Comparison of ENCODE assay signal across 8 cellular contexts in the genomic region with DNA sequence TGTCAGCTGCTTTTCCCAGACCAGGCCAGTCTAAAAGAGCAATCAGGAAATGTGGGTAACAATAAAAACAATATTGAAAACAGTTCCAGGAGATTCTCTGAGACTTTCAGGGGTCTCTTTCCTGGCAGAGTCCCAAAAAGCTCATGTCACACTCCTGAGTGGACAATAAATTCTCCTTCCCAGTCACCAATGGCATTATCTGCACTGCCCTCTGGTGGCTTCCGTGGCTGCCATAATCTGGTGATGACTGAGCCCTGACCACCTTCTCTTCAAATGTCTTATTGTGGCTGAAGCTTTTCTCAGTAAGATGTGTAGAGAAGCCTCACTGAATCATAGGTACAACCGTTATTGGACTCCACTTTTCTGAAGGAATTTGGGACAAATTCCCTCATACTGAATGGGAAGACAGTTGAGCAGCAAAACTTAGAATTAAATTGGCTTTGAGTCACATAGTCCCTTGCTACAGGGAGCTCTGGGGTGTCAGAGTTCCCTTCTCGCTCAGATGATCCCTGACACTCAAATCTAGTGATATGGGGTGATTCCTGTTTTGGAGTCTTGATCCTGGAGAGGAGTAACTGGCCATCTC. TPM values are rescaled to one million over a fixed set of nuclear protein-coding genes. Genes with fewer than 3 reads are reported as not detected.
DNase-seq lines count a peak whose midpoint lies in the region; ATAC-seq and TF ChIP-seq lines count a peak whose summit lies in the region.
"Had no signal": no experiment of that assay in that cellular context is flagged by ENCODE, and none has a peak within 500 bp of the region (broad histone marks: within the 10 kb centered on the region; RNA-seq: fewer than 3 reads in every experiment).

No MANE protein-coding gene starts in this region.

- no peaks in the 10 kb centered on the region for H3K36me3 Mint-ChIP-seq in GM23338 (ENCODE audit: low read depth)
- H3K36me3 Mint-ChIP-seq in activated naive CD4-positive, alpha-beta T cell treated with anti-CD3 and anti-CD28 coated beads, Interleukin-2, amount 10 ng/mL, durations not matched to agents 7 days and 5 days: no peaks in the 10 kb centered on the region

- H3K27ac ChIP-seq in GM23338 (ENCODE audit: low read depth): no peak overlapping the region
- H3K27ac ChIP-seq: ovary had no signal

- TF ChIP-seq CTCF in GM12864 (IDR thresholded peaks at IDR 0.05; ENCODE audit: low read depth, low read length, missing control alignments): peak; percentile 84
- TF ChIP-seq CTCF in GM23338 (conservative IDR thresholded peaks at IDR 0.05; ENCODE audit: low read depth in 2 of 2): peak; percentile 77 to 84

- CTCF ChIA-PET in activated naive CD4-positive, alpha-beta T cell treated with anti-CD3 and anti-CD28 coated beads, Interleukin-2, amount 10 ng/mL, durations not matched to agents 7 days and 5 days (lab: Charles Lee): interaction anchor here (0.6 to 1.8 kb wide), 10 partner anchors 9 to 681 kb away, joined by 3 to 7 read pairs (median 4); partner anchors contain the start of gene ASAH2

- H3K9me3 Mint-ChIP-seq in GM23338: no peaks in the 10 kb centered on the region; the same call in 2 of the 3 replicates
- no peaks in the 10 kb centered on the region for H3K9me3 Mint-ChIP-seq in activated naive CD4-positive, alpha-beta T cell treated with anti-CD3 and anti-CD28 coated beads, Interleukin-2, amount 10 ng/mL, durations not matched to agents 7 days and 5 days

- DNase-seq in GM12864 (ENCODE audit: low read depth): no peak
- peak; percentile 51 for DNase-seq in GM23338 (ENCODE audit: low spot score)
- peak; percentile 50 for DNase-seq in NCI-H345 (lab: John Stamatoyannopoulos, UW)
- peak; percentile 49 for DNase-seq in activated naive CD4-positive, alpha-beta T cell treated with anti-CD3 and anti-CD28 coated beads, Interleukin-2, amount 10 ng/mL, durations not matched to agents 7 days and 5 days
- peak; percentile 63 for DNase-seq in inferior parietal cortex (ENCODE audit: extremely low spot score)
- DNase-seq in stimulated activated CD8-positive, alpha-beta memory T cell treated with anti-CD3 and anti-CD28 coated beads, Interleukin-12 subunit alpha, Interleukin-12 subunit beta, amount 100 ng/mL, for 24 hours (ENCODE audit: extremely low read depth): peak; percentile 12
- no peak for DNase-seq in middle frontal gyrus (ENCODE audit: extremely low spot score, low spot score)

- H3K4me1 ChIP-seq in GM23338 (ENCODE audit: insufficient read depth): no peaks in the 10 kb centered on the region

- no peaks in the 10 kb centered on the region for H3F3A ChIP-seq in GM23338 (replicated peaks; ENCODE audit: low read depth)

- no peaks in the 10 kb centered on the region for H4K20me1 ChIP-seq in GM23338 (replicated peaks; ENCODE audit: insufficient read depth)

- H3K27me3 ChIP-seq in GM23338 (ENCODE audit: insufficient read depth): no peaks in the 10 kb centered on the region
- H3K27me3 ChIP-seq: ovary had no signal

- H3K4me3 ChIP-seq in GM12864 (ENCODE audit: low read depth, low read length) (no peak overlapping the region), GM23338 (no peak overlapping the region)
- H3K4me3 ChIP-seq: ovary had no signal

- no peaks in the 10 kb centered on the region for H3K36me3 ChIP-seq in GM23338 (ENCODE audit: insufficient read depth)
- H3K36me3 ChIP-seq: ovary had no signal

- no peaks in the 10 kb centered on the region for H3K79me2 ChIP-seq in GM23338 (replicated peaks; ENCODE audit: insufficient read depth)

- H2AFZ ChIP-seq in GM23338: no peak overlapping the region

- no peak overlapping the region for H3K4me3 Mint-ChIP-seq in GM23338
- H3K4me3 Mint-ChIP-seq in activated naive CD4-positive, alpha-beta T cell treated with anti-CD3 and anti-CD28 coated beads, Interleukin-2, amount 10 ng/mL, durations not matched to agents 7 days and 5 days: no peak overlapping the region

- H3K4me2 ChIP-seq in GM23338: no peak overlapping the region

- H3K4me1 Mint-ChIP-seq in GM23338: peaks cover 9% of the 10 kb centered on the region; the same call in 2 of the 3 replicates
- no peaks in the 10 kb centered on the region for H3K4me1 Mint-ChIP-seq in activated naive CD4-positive, alpha-beta T cell treated with anti-CD3 and anti-CD28 coated beads, Interleukin-2, amount 10 ng/mL, durations not matched to agents 7 days and 5 days

- H3K9me2 ChIP-seq in GM23338 (ENCODE audit: insufficient read depth): no peaks in the 10 kb centered on the region

- no peak overlapping the region for H3K27ac Mint-ChIP-seq in GM23338
- no peak overlapping the region for H3K27ac Mint-ChIP-seq in activated naive CD4-positive, alpha-beta T cell treated with anti-CD3 and anti-CD28 coated beads, Interleukin-2, amount 10 ng/mL, durations not matched to agents 7 days and 5 days

- H3K27me3 Mint-ChIP-seq in GM23338 (ENCODE audit: insufficient read depth, low read depth, poor library complexity): no peaks in the 10 kb centered on the region
- H3K27me3 Mint-ChIP-seq in activated naive CD4-positive, alpha-beta T cell treated with anti-CD3 and anti-CD28 coated beads, Interleukin-2, amount 10 ng/mL, durations not matched to agents 7 days and 5 days: peaks cover 36% of the 10 kb centered on the region

- ATAC-seq in GM23338: peak; percentile 78

TF ChIP-seq in GM23338, 12 proteins besides CTCF, POLR2A, EP300 and RAD21:
- TF ChIP-seq ZNF114 (CRISPR knock-in tag; IDR thresholded peaks at IDR 0.05) (no peak), ETS1 (IDR thresholded peaks at IDR 0.05) (no peak), CREB1 (CRISPR knock-in tag; IDR thresholded peaks at IDR 0.05; ENCODE audit: low read depth) (no peak), EZH2 (IDR thresholded peaks at IDR 0.05; ENCODE audit: low read depth, unreplicated experiment) (no peak), ZNF331 (CRISPR knock-in tag; IDR thresholded peaks at IDR 0.05; ENCODE audit: low read depth) (no peak)
- TF ChIP-seq, protein P1, sequence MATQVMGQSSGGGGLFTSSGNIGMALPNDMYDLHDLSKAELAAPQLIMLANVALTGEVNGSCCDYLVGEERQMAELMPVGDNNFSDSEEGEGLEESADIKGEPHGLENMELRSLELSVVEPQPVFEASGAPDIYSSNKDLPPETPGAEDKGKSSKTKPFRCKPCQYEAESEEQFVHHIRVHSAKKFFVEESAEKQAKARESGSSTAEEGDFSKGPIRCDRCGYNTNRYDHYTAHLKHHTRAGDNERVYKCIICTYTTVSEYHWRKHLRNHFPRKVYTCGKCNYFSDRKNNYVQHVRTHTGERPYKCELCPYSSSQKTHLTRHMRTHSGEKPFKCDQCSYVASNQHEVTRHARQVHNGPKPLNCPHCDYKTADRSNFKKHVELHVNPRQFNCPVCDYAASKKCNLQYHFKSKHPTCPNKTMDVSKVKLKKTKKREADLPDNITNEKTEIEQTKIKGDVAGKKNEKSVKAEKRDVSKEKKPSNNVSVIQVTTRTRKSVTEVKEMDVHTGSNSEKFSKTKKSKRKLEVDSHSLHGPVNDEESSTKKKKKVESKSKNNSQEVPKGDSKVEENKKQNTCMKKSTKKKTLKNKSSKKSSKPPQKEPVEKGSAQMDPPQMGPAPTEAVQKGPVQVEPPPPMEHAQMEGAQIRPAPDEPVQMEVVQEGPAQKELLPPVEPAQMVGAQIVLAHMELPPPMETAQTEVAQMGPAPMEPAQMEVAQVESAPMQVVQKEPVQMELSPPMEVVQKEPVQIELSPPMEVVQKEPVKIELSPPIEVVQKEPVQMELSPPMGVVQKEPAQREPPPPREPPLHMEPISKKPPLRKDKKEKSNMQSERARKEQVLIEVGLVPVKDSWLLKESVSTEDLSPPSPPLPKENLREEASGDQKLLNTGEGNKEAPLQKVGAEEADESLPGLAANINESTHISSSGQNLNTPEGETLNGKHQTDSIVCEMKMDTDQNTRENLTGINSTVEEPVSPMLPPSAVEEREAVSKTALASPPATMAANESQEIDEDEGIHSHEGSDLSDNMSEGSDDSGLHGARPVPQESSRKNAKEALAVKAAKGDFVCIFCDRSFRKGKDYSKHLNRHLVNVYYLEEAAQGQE (IDR thresholded peaks at IDR 0.05; ENCODE audit: unreplicated experiment): no peak
TF ChIP-seq in GM23338: peak in this region for 0.

RNA-seq across cellular contexts. Expression of gene ASAH2, which starts 24.4 kb away (rescaled TPM):
- 0.04 and 0.17 TPM in 2 replicates for total RNA-seq in GM23338 (2014; rRNA removed; shearing (Covaris generic))
- polyA plus RNA-seq in GM23338 (2016; fragmentation: Nextera tagmentation; extraction: Ambion mirVana): 0.92 and 1.8 TPM in 2 replicates

Comparison
In these comparisons a context has a peak if more than half of its experiments do, and no peak if none do; other contexts are left out.
1. DNase-seq: peak in GM23338 (single experiment), NCI-H345 (single experiment), activated naive CD4-positive, alpha-beta T cell treated with anti-CD3 and anti-CD28 coated beads, Interleukin-2, amount 10 ng/mL, durations not matched to agents 7 days and 5 days (single experiment), inferior parietal cortex (single experiment) and stimulated activated CD8-positive, alpha-beta memory T cell treated with anti-CD3 and anti-CD28 coated beads, Interleukin-12 subunit alpha, Interleukin-12 subunit beta, amount 100 ng/mL, for 24 hours (single experiment); none in GM12864 (single experiment) and middle frontal gyrus (single experiment).